Comparison of ENCODE assay signal across 19 cellular contexts in genomic region chr17:61754124-61754523, GRCh38.
DNase-seq lines count a peak whose midpoint lies in the region; ATAC-seq and TF ChIP-seq lines count a peak whose summit lies in the region.
"Had no signal": no experiment of that assay in that cellular context is flagged by ENCODE, and none has a peak within 500 bp of the region (broad histone marks: within the 10 kb centered on the region; RNA-seq: fewer than 3 reads in every experiment).

No MANE protein-coding gene starts in this region.

- WGBS in right lobe of liver (ENCODE audit: insufficient coverage, low coverage, low lambda C conversion rate, missing lambda C conversion rate), result 88% methylated on average over 1 of the region's 1 CpG

- no peak overlapping the region for H3K9ac ChIP-seq in Loucy (ENCODE audit: low read depth, low read length, poor library complexity, severe bottlenecking)
- H3K9ac ChIP-seq: BLaER1, GM23248 had no signal

- no peak for ATAC-seq in central memory CD8-positive, alpha-beta T cell (replicated peaks; ENCODE audit: extremely low read depth, poor library complexity, severe bottlenecking)
- no peak for ATAC-seq in GM19395 (IDR thresholded peaks at IDR 0.05; ENCODE audit: unreplicated experiment)
- no peak for ATAC-seq in right lobe of liver
- ATAC-seq: CD8-positive, alpha-beta T cell; HCT116 had no signal

- no peak overlapping the region for H2AFZ ChIP-seq in Loucy (ENCODE audit: low read length)
- H2AFZ ChIP-seq: GM23248 had no signal

- H3K9me3 ChIP-seq in Loucy (ENCODE audit: insufficient read depth, low read depth, low read length), result no peaks in the 10 kb centered on the region
- no peaks in the 10 kb centered on the region for H3K9me3 ChIP-seq in right lobe of liver
- H3K9me3 ChIP-seq: BLaER1, Caco-2 had no signal

- H3F3A ChIP-seq in Loucy (ENCODE audit: low read depth), result 0 out of 2 replicates have a peak, but pooled peaks cover 3% of the 10 kb centered on the region

- H4K20me1 ChIP-seq in Loucy (ENCODE audit: insufficient read depth, low read length, poor library complexity, severe bottlenecking), result no peaks in the 10 kb centered on the region
- H4K20me1 ChIP-seq: BLaER1 had no signal

- H3K79me2 ChIP-seq in Loucy (ENCODE audit: insufficient read depth, low read length), result no peaks in the 10 kb centered on the region

- peaks cover 38% of the 10 kb centered on the region for H3K4me1 ChIP-seq in Loucy (ENCODE audit: insufficient read depth, low read length, poor library complexity, severe bottlenecking)
- H3K4me1 ChIP-seq in right lobe of liver, result no peaks in the 10 kb centered on the region
- H3K4me1 ChIP-seq: BLaER1, Caco-2 had no signal

- TF ChIP-seq CTCF in Loucy (conservative IDR thresholded peaks at IDR 0.05; ENCODE audit: low read length) (no peak), osteocyte (IDR thresholded peaks at IDR 0.05) (no peak), right lobe of liver (IDR thresholded peaks at IDR 0.05) (no peak)

- H3K9me2 ChIP-seq in Loucy (replicated peaks; ENCODE audit: low read depth, low read length), result no peaks in the 10 kb centered on the region

- no peaks in the 10 kb centered on the region for H3K36me3 Mint-ChIP-seq in central memory CD8-positive, alpha-beta T cell (ENCODE audit: insufficient read depth)
- peaks cover 11% of the 10 kb centered on the region for H3K36me3 Mint-ChIP-seq in osteocyte (ENCODE audit: unreplicated experiment)

- H3K4me1 Mint-ChIP-seq in central memory CD8-positive, alpha-beta T cell, result no peaks in the 10 kb centered on the region
- H3K4me1 Mint-ChIP-seq in osteocyte (ENCODE audit: unreplicated experiment), result peaks cover 25% of the 10 kb centered on the region

- peaks cover 8% of the 10 kb centered on the region; the same call in 1 of the 2 replicates for H3K36me3 ChIP-seq in Loucy (ENCODE audit: insufficient read depth, low read length)
- no peaks in the 10 kb centered on the region for H3K36me3 ChIP-seq in right lobe of liver

- no peak overlapping the region for H3K27ac ChIP-seq in right lobe of liver
- H3K27ac ChIP-seq: BLaER1, C4-2B, GM23248 had no signal

- intact Hi-C loops in right lobe of liver (cut with DNase I), result no loop called here

- no peak overlapping the region for H3K4me3 Mint-ChIP-seq in central memory CD8-positive, alpha-beta T cell
- no peak overlapping the region for H3K4me3 Mint-ChIP-seq in osteocyte (ENCODE audit: unreplicated experiment)
- H3K4me3 Mint-ChIP-seq: B cell; CD4-positive, CD25-positive, alpha-beta regulatory T cell; CD8-positive, alpha-beta T cell; H9 had no signal

- no peaks in the 10 kb centered on the region for H3K27me3 ChIP-seq in Loucy (ENCODE audit: insufficient read depth, low read length, poor library complexity, severe bottlenecking)
- H3K27me3 ChIP-seq in right lobe of liver, result no peaks in the 10 kb centered on the region
- H3K27me3 ChIP-seq: BLaER1 had no signal

- H3K27ac Mint-ChIP-seq in central memory CD8-positive, alpha-beta T cell (ENCODE audit: low read depth), result peak overlapping the region; percentile 6
- peak overlapping the region; percentile 6 for H3K27ac Mint-ChIP-seq in osteocyte (ENCODE audit: unreplicated experiment)
- H3K27ac Mint-ChIP-seq: B cell; CD4-positive, CD25-positive, alpha-beta regulatory T cell; CD8-positive, alpha-beta T cell had no signal

- DNase-seq in central memory CD8-positive, alpha-beta T cell (ENCODE audit: low spot score in 2 of 2), result no peak
- no peak for DNase-seq in osteocyte (ENCODE audit: extremely low spot score, unreplicated experiment)
- DNase-seq in activated gamma-delta T cell treated with Interleukin-2 at 50 U/mL for 16 hours, result no peak
- no peak for DNase-seq in right lobe of liver
- DNase-seq: Caco-2; CD4-positive, CD25-positive, alpha-beta regulatory T cell; CD8-positive, alpha-beta T cell; DMS153; DMS79; EL; GDM1; GM23248; H9 had no signal

- H3K9me3 Mint-ChIP-seq in central memory CD8-positive, alpha-beta T cell, result no peaks in the 10 kb centered on the region
- peaks cover 6% of the 10 kb centered on the region for H3K9me3 Mint-ChIP-seq in osteocyte (ENCODE audit: unreplicated experiment)
- H3K9me3 Mint-ChIP-seq: CD8-positive, alpha-beta T cell had no signal

- TF ChIP-seq POLR2A in right lobe of liver (IDR thresholded peaks at IDR 0.05), result no peak

- H3K4me2 ChIP-seq in Loucy (ENCODE audit: low read depth, low read length, poor library complexity, severe bottlenecking), result peak overlapping the region; percentile 28
- H3K4me2 ChIP-seq: BLaER1 had no signal

- H3K27me3 Mint-ChIP-seq in central memory CD8-positive, alpha-beta T cell, result no peaks in the 10 kb centered on the region
- H3K27me3 Mint-ChIP-seq in osteocyte (ENCODE audit: unreplicated experiment), result no peaks in the 10 kb centered on the region
- H3K27me3 Mint-ChIP-seq: B cell; CD4-positive, CD25-positive, alpha-beta regulatory T cell had no signal

- peak overlapping the region; percentile 3 for H3K4me3 ChIP-seq in Loucy (ENCODE audit: low read length, poor library complexity, severe bottlenecking)
- no peak overlapping the region for H3K4me3 ChIP-seq in right lobe of liver
- H3K4me3 ChIP-seq: BLaER1, GM23248 had no signal
